ENCODE assay signal across 8 cellular contexts in the genomic region with DNA sequence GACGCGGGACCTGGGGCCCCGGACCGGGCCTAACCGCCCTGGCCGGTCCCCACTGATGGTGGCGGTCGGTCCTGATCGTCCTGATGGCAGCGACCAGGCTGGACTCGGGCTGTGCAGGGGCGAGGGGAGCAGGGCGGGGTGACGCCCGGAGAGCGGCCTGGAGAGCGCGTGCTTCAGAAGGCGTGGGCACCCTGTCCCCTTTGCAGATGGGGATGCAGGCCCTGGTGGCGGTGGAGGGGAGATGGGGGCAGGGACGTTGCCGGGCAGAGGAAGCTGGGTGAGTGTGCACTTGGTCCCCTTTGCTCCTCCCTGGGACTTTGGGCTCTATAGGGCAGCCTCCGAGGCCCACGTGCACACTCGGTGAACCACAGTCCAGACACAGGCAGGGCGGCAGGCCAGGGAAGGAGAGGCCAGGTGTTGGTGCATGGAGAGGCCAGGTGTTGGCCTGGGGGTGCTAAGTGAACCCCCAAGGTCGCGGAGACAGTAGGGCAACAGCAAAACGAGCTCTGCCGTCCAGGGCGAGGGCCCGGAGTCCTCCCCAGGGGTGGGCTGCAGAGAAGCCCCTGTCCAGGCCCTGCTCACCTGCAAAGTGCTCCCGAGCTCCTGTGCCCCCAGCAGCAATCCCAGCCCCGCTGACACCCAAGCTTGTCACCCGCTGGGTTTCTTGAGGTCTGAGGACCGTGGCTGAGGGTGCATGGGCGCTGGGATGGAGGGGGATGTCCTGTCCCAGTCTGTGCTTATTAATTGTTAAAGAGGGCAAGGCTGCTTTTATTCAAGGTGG. TPM values are rescaled to one million over a fixed set of nuclear protein-coding genes. Genes with fewer than 3 reads are reported as not detected.
DNase-seq lines count a peak whose midpoint lies in the region; ATAC-seq and TF ChIP-seq lines count a peak whose summit lies in the region.

No MANE protein-coding gene starts in this region.

- CTCF ChIA-PET in Calu3 (lab: Charles Lee): interaction anchor here (0.6 kb wide), 1 partner anchor 775 kb away, joined by 3 read pairs; no protein-coding TSS in a partner anchor
- CTCF ChIA-PET in MCF 10A (lab: Yijun Ruan, JAX): no interaction called here

- peak overlapping the region; percentile 79 for H3K4me3 Mint-ChIP-seq in Calu3 (ENCODE audit: low read depth, unreplicated experiment)
- peak overlapping the region; percentile 92 for H3K4me3 Mint-ChIP-seq in MCF 10A (ENCODE audit: unreplicated experiment)

- H3K4me3 ChIP-seq in SK-N-MC: peak overlapping the region; percentile 81
- peak overlapping the region; percentile 56 to 84 (median 75) for H3K4me3 ChIP-seq in liver (ENCODE audit: low read depth in 1 of 3, low read length in 3 of 3)

- H3K9me3 ChIP-seq in SK-N-MC (ENCODE audit: low read depth, low read length): no peaks in the 10 kb centered on the region
- no peaks in the 10 kb centered on the region for H3K9me3 ChIP-seq in liver (ENCODE audit: control insufficient read depth in 4 of 4, low read length in 3 of 4)

- intact Hi-C loops in Calu3 (cut with micrococcal nuclease; ENCODE audit: unreplicated experiment) (no loop called here), MCF 10A (cut with micrococcal nuclease) (no loop called here)

- H3K27me3 Mint-ChIP-seq in Calu3 (ENCODE audit: unreplicated experiment) (peaks cover under 1% of the 10 kb centered on the region), MCF 10A (ENCODE audit: insufficient read depth, unreplicated experiment) (no peaks in the 10 kb centered on the region)

- no peak for TF ChIP-seq RAD21 in liver (IDR thresholded peaks at IDR 0.05)

- ATAC-seq in HG02763 (IDR thresholded peaks at IDR 0.05; ENCODE audit: unreplicated experiment) (peak; percentile 10), HG02571 (IDR thresholded peaks at IDR 0.05; ENCODE audit: unreplicated experiment) (no peak)

- no peaks in the 10 kb centered on the region for H3K27me3 ChIP-seq in liver (ENCODE audit: control insufficient read depth in 4 of 4, insufficient read depth in 4 of 4, low read length in 3 of 4)

- BruUV-seq in Calu3 (replicated peaks; lab: Mats Ljungman, UMichigan): no TSS peak
- no TSS peak for BruUV-seq in MCF 10A (replicated peaks; lab: Mats Ljungman, UMichigan)

- H3K27ac ChIP-seq in SK-N-MC: peak overlapping the region; percentile 88
- peak overlapping the region; percentile 93 to 95 for H3K27ac ChIP-seq in liver (ENCODE audit: low read depth in 1 of 2, low read length in 2 of 2)

- H3K27ac Mint-ChIP-seq in Calu3 (ENCODE audit: unreplicated experiment) (peak overlapping the region; percentile 88), MCF 10A (ENCODE audit: low read depth, unreplicated experiment) (peak overlapping the region; percentile 99)

- H3K4me1 Mint-ChIP-seq in Calu3 (ENCODE audit: low read depth, unreplicated experiment): no peaks in the 10 kb centered on the region
- peaks cover 9% of the 10 kb centered on the region for H3K4me1 Mint-ChIP-seq in MCF 10A (ENCODE audit: insufficient read depth, unreplicated experiment)

- 43% methylated on average over 37 of the region's 37 CpGs for WGBS in liver

- no peak for TF ChIP-seq CTCF in Calu3 (IDR thresholded peaks at IDR 0.05; ENCODE audit: unreplicated experiment)
- TF ChIP-seq CTCF in MCF 10A (IDR thresholded peaks at IDR 0.05; ENCODE audit: unreplicated experiment): no peak
- TF ChIP-seq CTCF in liver (IDR thresholded peaks at IDR 0.05; ENCODE audit: low read depth, low read length, missing input control): no peak
- TF ChIP-seq CTCF in GM13977 (IDR thresholded peaks at IDR 0.05; ENCODE audit: extremely low read depth, insufficient read depth, missing control alignments): no peak

- in situ Hi-C loops in GM13977 (cut with MboI; ENCODE audit: low pct_unique_long_range_greater_than_20kb, low sequenced_read_pairs, unreplicated experiment): no loop called here

- peaks cover 2 to 15% (median 7%) of the 10 kb centered on the region in 4 donors for H3K4me1 ChIP-seq in liver (ENCODE audit: control insufficient read depth in 4 of 4, insufficient read depth in 4 of 4, low read length in 3 of 4)

- peak overlapping the region; percentile 93 for H3K9ac ChIP-seq in SK-N-MC (ENCODE audit: insufficient read length)
- peak overlapping the region; percentile 68 to 77 for H3K9ac ChIP-seq in liver (ENCODE audit: low read depth in 1 of 2, low read length in 2 of 2)

- H3K36me3 ChIP-seq in SK-N-MC (ENCODE audit: insufficient read depth, low read length) (no peaks in the 10 kb centered on the region), liver (ENCODE audit: control insufficient read depth in 4 of 4, insufficient read depth in 3 of 4, low read depth in 1 of 4, low read length in 3 of 4) (peaks cover 0 to 4% (median 0%) of the 10 kb centered on the region in 4 donors)

- H3K9me3 Mint-ChIP-seq in Calu3 (ENCODE audit: low read depth, unreplicated experiment) (no peaks in the 10 kb centered on the region), MCF 10A (ENCODE audit: unreplicated experiment) (no peaks in the 10 kb centered on the region)

- POLR2A ChIA-PET in MCF 10A (lab: Yijun Ruan, JAX): interaction anchor here (0.6 to 3.0 kb wide), 3 partner anchors 38 to 42 kb away, joined by 4 to 13 read pairs (median 6); partner anchors contain the start of gene FAM20C

- H3K36me3 Mint-ChIP-seq in Calu3 (ENCODE audit: insufficient read depth, unreplicated experiment) (peaks cover 19% of the 10 kb centered on the region), MCF 10A (ENCODE audit: insufficient read depth, unreplicated experiment) (peaks cover 14% of the 10 kb centered on the region)

- DNase-seq in Calu3 (no peak), SK-N-MC (ENCODE audit: low read depth, low spot score) (no peak), MCF 10A (ENCODE audit: unreplicated experiment) (no peak), GM13977 (ENCODE audit: low spot score) (no peak)
- peak in 2 of 3 experiments; percentile 11 to 16 for DNase-seq in stimulated activated CD4-positive, alpha-beta T cell treated with anti-CD3 and anti-CD28 coated beads, TNF-alpha, amount 100 ng/mL, for 24 hours (ENCODE audit: low read depth in 3 of 3)

TF ChIP-seq in liver, 16 proteins besides CTCF, POLR2A, EP300 and RAD21 (continues in another document):
- no peak for TF ChIP-seq EGR1 (IDR thresholded peaks at IDR 0.05; ENCODE audit: low read depth in 2 of 2)
- no peak for TF ChIP-seq GABPA (IDR thresholded peaks at IDR 0.05 in 1 of 2, conservative IDR thresholded peaks at IDR 0.05 in 1 of 2)
- TF ChIP-seq RXRA (IDR thresholded peaks at IDR 0.05): peak in 1 of 2 donors; percentile 61
- TF ChIP-seq HNF4G (IDR thresholded peaks at IDR 0.05): no peak
- no peak for TF ChIP-seq FOXA1 (IDR thresholded peaks at IDR 0.05)
- TF ChIP-seq NR2F2 (IDR thresholded peaks at IDR 0.05): no peak
- TF ChIP-seq, protein P1, sequence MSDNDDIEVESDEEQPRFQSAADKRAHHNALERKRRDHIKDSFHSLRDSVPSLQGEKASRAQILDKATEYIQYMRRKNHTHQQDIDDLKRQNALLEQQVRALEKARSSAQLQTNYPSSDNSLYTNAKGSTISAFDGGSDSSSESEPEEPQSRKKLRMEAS (IDR thresholded peaks at IDR 0.05): no peak
- no peak for TF ChIP-seq YY1 (IDR thresholded peaks at IDR 0.05)
- no peak for TF ChIP-seq ATF3 (IDR thresholded peaks at IDR 0.05)
- peak; percentile 74 to 88 for TF ChIP-seq HNF4A (conservative IDR thresholded peaks at IDR 0.05)
- TF ChIP-seq TAF1 (conservative IDR thresholded peaks at IDR 0.05): no peak
- TF ChIP-seq FOXA2 (IDR thresholded peaks at IDR 0.05): no peak
- TF ChIP-seq, protein P2, sequence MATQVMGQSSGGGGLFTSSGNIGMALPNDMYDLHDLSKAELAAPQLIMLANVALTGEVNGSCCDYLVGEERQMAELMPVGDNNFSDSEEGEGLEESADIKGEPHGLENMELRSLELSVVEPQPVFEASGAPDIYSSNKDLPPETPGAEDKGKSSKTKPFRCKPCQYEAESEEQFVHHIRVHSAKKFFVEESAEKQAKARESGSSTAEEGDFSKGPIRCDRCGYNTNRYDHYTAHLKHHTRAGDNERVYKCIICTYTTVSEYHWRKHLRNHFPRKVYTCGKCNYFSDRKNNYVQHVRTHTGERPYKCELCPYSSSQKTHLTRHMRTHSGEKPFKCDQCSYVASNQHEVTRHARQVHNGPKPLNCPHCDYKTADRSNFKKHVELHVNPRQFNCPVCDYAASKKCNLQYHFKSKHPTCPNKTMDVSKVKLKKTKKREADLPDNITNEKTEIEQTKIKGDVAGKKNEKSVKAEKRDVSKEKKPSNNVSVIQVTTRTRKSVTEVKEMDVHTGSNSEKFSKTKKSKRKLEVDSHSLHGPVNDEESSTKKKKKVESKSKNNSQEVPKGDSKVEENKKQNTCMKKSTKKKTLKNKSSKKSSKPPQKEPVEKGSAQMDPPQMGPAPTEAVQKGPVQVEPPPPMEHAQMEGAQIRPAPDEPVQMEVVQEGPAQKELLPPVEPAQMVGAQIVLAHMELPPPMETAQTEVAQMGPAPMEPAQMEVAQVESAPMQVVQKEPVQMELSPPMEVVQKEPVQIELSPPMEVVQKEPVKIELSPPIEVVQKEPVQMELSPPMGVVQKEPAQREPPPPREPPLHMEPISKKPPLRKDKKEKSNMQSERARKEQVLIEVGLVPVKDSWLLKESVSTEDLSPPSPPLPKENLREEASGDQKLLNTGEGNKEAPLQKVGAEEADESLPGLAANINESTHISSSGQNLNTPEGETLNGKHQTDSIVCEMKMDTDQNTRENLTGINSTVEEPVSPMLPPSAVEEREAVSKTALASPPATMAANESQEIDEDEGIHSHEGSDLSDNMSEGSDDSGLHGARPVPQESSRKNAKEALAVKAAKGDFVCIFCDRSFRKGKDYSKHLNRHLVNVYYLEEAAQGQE (IDR thresholded peaks at IDR 0.05): peak; percentile 5
- TF ChIP-seq, protein P3, sequence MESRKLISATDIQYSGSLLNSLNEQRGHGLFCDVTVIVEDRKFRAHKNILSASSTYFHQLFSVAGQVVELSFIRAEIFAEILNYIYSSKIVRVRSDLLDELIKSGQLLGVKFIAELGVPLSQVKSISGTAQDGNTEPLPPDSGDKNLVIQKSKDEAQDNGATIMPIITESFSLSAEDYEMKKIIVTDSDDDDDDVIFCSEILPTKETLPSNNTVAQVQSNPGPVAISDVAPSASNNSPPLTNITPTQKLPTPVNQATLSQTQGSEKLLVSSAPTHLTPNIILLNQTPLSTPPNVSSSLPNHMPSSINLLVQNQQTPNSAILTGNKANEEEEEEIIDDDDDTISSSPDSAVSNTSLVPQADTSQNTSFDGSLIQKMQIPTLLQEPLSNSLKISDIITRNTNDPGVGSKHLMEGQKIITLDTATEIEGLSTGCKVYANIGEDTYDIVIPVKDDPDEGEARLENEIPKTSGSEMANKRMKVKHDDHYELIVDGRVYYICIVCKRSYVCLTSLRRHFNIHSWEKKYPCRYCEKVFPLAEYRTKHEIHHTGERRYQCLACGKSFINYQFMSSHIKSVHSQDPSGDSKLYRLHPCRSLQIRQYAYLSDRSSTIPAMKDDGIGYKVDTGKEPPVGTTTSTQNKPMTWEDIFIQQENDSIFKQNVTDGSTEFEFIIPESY (IDR thresholded peaks at IDR 0.05): no peak

RNA-seq across cellular contexts. Expression of gene FAM20C, which starts 42.3 kb away (rescaled TPM):
- total RNA-seq in Calu3 (2022) (4.9 and 9.1 TPM in 2 replicates), MCF 10A (2022) (8.8 and 14.2 TPM in 2 replicates), liver (10 to 100 TPM; 13.4 to 31.7 TPM)
- 10 to 100 TPM; 31.3 to 40.4 TPM for polyA plus RNA-seq in liver

Comparison
In these comparisons a context has a peak if more than half of its experiments do, and no peak if none do; other contexts are left out.
1. DNase-seq: peak in stimulated activated CD4-positive, alpha-beta T cell treated with anti-CD3 and anti-CD28 coated beads, TNF-alpha, amount 100 ng/mL, for 24 hours (2 of 3); none in Calu3 (single experiment), SK-N-MC (single experiment), MCF 10A (single experiment) and GM13977 (single experiment).